In the genomic region with DNA sequence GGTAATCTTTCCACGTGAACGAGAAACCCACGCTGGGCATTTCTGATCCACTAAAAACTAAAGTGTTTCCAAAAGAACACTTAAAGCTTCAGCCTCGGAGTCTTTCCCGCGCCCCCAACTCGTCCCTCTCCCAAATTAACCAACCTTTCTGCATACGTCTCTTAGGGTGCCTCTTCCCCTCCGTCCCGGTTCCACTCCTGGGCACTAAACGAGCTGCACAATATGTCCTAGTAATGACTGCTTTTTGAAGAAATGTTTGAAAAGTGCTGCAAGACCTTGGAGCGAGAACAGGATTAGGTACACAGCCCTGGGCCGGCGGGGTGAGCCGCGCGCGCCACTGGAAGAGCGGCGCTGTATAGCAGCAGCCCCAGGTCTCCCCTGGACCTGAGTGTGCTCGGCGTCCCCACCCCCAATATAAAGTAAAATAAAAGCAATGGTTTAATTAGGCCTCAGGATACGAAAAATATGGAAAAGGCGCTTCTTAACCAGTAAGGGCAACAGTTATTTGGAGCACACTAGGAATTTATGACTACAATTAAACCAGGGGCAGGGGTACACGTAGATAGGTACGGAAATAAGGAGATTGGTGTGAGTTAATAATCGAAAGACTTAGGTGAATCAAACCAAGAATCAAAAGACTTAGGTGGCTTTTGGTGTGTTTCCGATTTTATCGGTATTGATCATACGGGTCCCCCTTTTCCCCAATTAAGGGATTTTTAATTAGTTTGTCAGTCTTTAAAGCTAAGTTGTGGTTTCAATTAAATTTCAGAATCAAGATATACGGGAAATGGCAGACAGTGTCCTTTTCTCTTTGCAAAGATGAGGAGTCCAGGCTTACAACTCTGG, we compare ENCODE assay signal across 8 cellular contexts. TPM values are rescaled to one million over a fixed set of nuclear protein-coding genes. Genes with fewer than 3 reads are reported as not detected.
DNase-seq lines count a peak whose midpoint lies in the region; ATAC-seq and TF ChIP-seq lines count a peak whose summit lies in the region.

No MANE protein-coding gene starts in this region.

- no peak overlapping the region for H3K27ac Mint-ChIP-seq in activated CD4-positive, alpha-beta T cell treated with anti-CD3 and anti-CD28 coated beads for 36 hours
- no peak overlapping the region for H3K27ac Mint-ChIP-seq in activated CD8-positive, alpha-beta T cell treated with anti-CD3 and anti-CD28 coated beads, Interleukin-2, amount 10 ng/mL, durations not matched to agents 7 days and 5 days

- peaks cover 0 to 48% (median 26%) of the 10 kb centered on the region in 4 donors for H3K4me1 ChIP-seq in stomach

- no peak for TF ChIP-seq EP300 in stomach (IDR thresholded peaks at IDR 0.05)

- POLR2A ChIA-PET in activated CD4-positive, alpha-beta T cell treated with anti-CD3 and anti-CD28 coated beads for 36 hours (lab: Charles Lee): no interaction called here
- POLR2A ChIA-PET in activated CD8-positive, alpha-beta T cell treated with anti-CD3 and anti-CD28 coated beads, Interleukin-2, amount 10 ng/mL, durations not matched to agents 7 days and 5 days (lab: Charles Lee): interaction anchor here (1.2 kb wide), 1 partner anchor 38 kb away, joined by 6 read pairs; no protein-coding TSS in a partner anchor

- H3K27me3 ChIP-seq in stomach: peaks cover 0 to 22% (median 18%) of the 10 kb centered on the region in 3 donors

- H3K4me3 ChIP-seq in iPS-11a (ENCODE audit: low read depth, low read length) (peak overlapping the region; percentile 90), stomach (peak overlapping the region; percentile 76 to 86 (median 79))

- no peaks in the 10 kb centered on the region for H3K36me3 Mint-ChIP-seq in activated CD4-positive, alpha-beta T cell treated with anti-CD3 and anti-CD28 coated beads for 36 hours (ENCODE audit: low read depth)
- H3K36me3 Mint-ChIP-seq in activated CD8-positive, alpha-beta T cell treated with anti-CD3 and anti-CD28 coated beads, Interleukin-2, amount 10 ng/mL, durations not matched to agents 7 days and 5 days (ENCODE audit: low read depth): no peaks in the 10 kb centered on the region

- H3K36me3 ChIP-seq in stomach: no peaks in the 10 kb centered on the region

- intact Hi-C loops in activated CD4-positive, alpha-beta T cell treated with anti-CD3 and anti-CD28 coated beads for 36 hours (cut with DNase I, micrococcal nuclease): loop anchor here in 1 of 2 experiments (5.0 kb wide), 1 partner anchor 40 kb away; no protein-coding TSS in a partner anchor
- intact Hi-C loops in stomach (cut with DNase I; ENCODE audit: low total_unique reads): no loop called here

- CTCF ChIA-PET in activated CD4-positive, alpha-beta T cell treated with anti-CD3 and anti-CD28 coated beads for 36 hours (lab: Charles Lee): interaction anchor here (0.6 to 1.2 kb wide), 4 partner anchors 11 to 1784 kb away, joined by 3 to 4 read pairs (median 3); no protein-coding TSS in a partner anchor
- CTCF ChIA-PET in activated CD8-positive, alpha-beta T cell treated with anti-CD3 and anti-CD28 coated beads, Interleukin-2, amount 10 ng/mL, durations not matched to agents 7 days and 5 days (lab: Charles Lee): interaction anchor here (3.3 kb wide), 1 partner anchor 12 kb away, joined by 11 read pairs; no protein-coding TSS in a partner anchor

- H3K4me1 Mint-ChIP-seq in activated CD4-positive, alpha-beta T cell treated with anti-CD3 and anti-CD28 coated beads for 36 hours: peaks cover 22% of the 10 kb centered on the region
- H3K4me1 Mint-ChIP-seq in activated CD8-positive, alpha-beta T cell treated with anti-CD3 and anti-CD28 coated beads, Interleukin-2, amount 10 ng/mL, durations not matched to agents 7 days and 5 days (ENCODE audit: low read depth): peaks cover 29% of the 10 kb centered on the region

- H3K27me3 Mint-ChIP-seq in activated CD4-positive, alpha-beta T cell treated with anti-CD3 and anti-CD28 coated beads for 36 hours: peaks cover 42% of the 10 kb centered on the region
- H3K27me3 Mint-ChIP-seq in activated CD8-positive, alpha-beta T cell treated with anti-CD3 and anti-CD28 coated beads, Interleukin-2, amount 10 ng/mL, durations not matched to agents 7 days and 5 days (ENCODE audit: low read depth): peaks cover 63% of the 10 kb centered on the region

- no peak for TF ChIP-seq CTCF in stomach (IDR thresholded peaks at IDR 0.05)

- DNase-seq in activated CD4-positive, alpha-beta T cell treated with anti-CD3 and anti-CD28 coated beads for 36 hours: no peak
- no peak for DNase-seq in activated CD4-positive, alpha-beta T cell treated with anti-CD3 and anti-CD28 coated beads, Interleukin-2, amount 50 U/mL, for 48 hours
- no peak for DNase-seq in activated CD8-positive, alpha-beta T cell treated with anti-CD3 and anti-CD28 coated beads, Interleukin-2, amount 10 ng/mL, durations not matched to agents 7 days and 5 days
- DNase-seq in stomach (no peak), COLO829 (ENCODE audit: low spot score) (no peak), MV-4-11 (lab: John Stamatoyannopoulos, UW) (no peak)
- no peak for DNase-seq in stimulated activated CD4-positive, alpha-beta T cell treated with anti-CD3 and anti-CD28 coated beads, Interleukin-1b, Interleukin-23, amount 100 ng/mL, for 48 hours

- no peak for ATAC-seq in activated CD4-positive, alpha-beta T cell treated with anti-CD3 and anti-CD28 coated beads for 36 hours
- ATAC-seq in activated CD8-positive, alpha-beta T cell treated with anti-CD3 and anti-CD28 coated beads, Interleukin-2, amount 10 ng/mL, durations not matched to agents 7 days and 5 days: no peak

- 33 to 61% (median 52%) methylated on average over 31 of the region's 31 CpGs for WGBS in stomach, 5 donors

- H3K27ac ChIP-seq in stomach: peak overlapping the region; percentile 17 to 80 (median 68)

- no peak for TF ChIP-seq POLR2A in stomach (IDR thresholded peaks at IDR 0.05)

- H3K9me3 ChIP-seq in stomach: no peaks in the 10 kb centered on the region

- peak overlapping the region; percentile 25 for H3K4me3 Mint-ChIP-seq in activated CD4-positive, alpha-beta T cell treated with anti-CD3 and anti-CD28 coated beads for 36 hours
- peak overlapping the region; percentile 1 for H3K4me3 Mint-ChIP-seq in activated CD8-positive, alpha-beta T cell treated with anti-CD3 and anti-CD28 coated beads, Interleukin-2, amount 10 ng/mL, durations not matched to agents 7 days and 5 days

- no peaks in the 10 kb centered on the region for H3K9me3 Mint-ChIP-seq in activated CD4-positive, alpha-beta T cell treated with anti-CD3 and anti-CD28 coated beads for 36 hours (ENCODE audit: low read depth)
- no peaks in the 10 kb centered on the region for H3K9me3 Mint-ChIP-seq in activated CD8-positive, alpha-beta T cell treated with anti-CD3 and anti-CD28 coated beads, Interleukin-2, amount 10 ng/mL, durations not matched to agents 7 days and 5 days (ENCODE audit: insufficient read depth)

RNA-seq across cellular contexts. Expression of a gene that starts 1.9 kb away (rescaled TPM):
- total RNA-seq in activated CD4-positive, alpha-beta T cell treated with anti-CD3 and anti-CD28 coated beads for 36 hours: 1 to 10 TPM in 1 of 2 experiments, under 1 TPM in 1; 0.71 to 1.3 TPM
- total RNA-seq in activated CD8-positive, alpha-beta T cell treated with anti-CD3 and anti-CD28 coated beads, Interleukin-2, amount 10 ng/mL, durations not matched to agents 7 days and 5 days: 1 to 10 TPM; 3.2 to 3.3 TPM
- total RNA-seq in stomach: 10 to 100 TPM in 2 of 5 donors, 1 to 10 TPM in 3; 1.2 to 22.3 (median 9.9) TPM
- under 1 TPM; under 0.01 to 0.20 (median 0.19) TPM for polyA plus RNA-seq in stomach

RNA-seq across cellular contexts. Expression of a gene that starts 34.7 kb away (rescaled TPM):
- total RNA-seq in activated CD4-positive, alpha-beta T cell treated with anti-CD3 and anti-CD28 coated beads for 36 hours: 10 to 100 TPM in 1 of 2 experiments, 1 to 10 TPM in 1; 9.0 to 11.8 TPM
- 10 to 100 TPM; 18.7 to 22.7 TPM for total RNA-seq in activated CD8-positive, alpha-beta T cell treated with anti-CD3 and anti-CD28 coated beads, Interleukin-2, amount 10 ng/mL, durations not matched to agents 7 days and 5 days
- total RNA-seq in stomach: 10 to 100 TPM in 4 of 5 donors, 1 to 10 TPM in 1; 4.1 to 89.7 (median 29.8) TPM
- 1 to 10 TPM; 8.1 to 9.3 (median 8.3) TPM for polyA plus RNA-seq in stomach
